20 cellular contexts compared by ENCODE assay signal in genomic region chr6:44063561-44064059, GRCh38.
DNase-seq lines count a peak whose midpoint lies in the region; ATAC-seq, FAIRE-seq and TF ChIP-seq lines count a peak whose summit lies in the region.
"Had no signal": no experiment of that assay in that cellular context is flagged by ENCODE, and none has a peak within 500 bp of the region (broad histone marks: within the 10 kb centered on the region; RNA-seq: fewer than 3 reads in every experiment).

No MANE protein-coding gene starts in this region.

- CTCF ChIA-PET in Panc1 (lab: Charles Lee) (interaction anchor here (1.4 kb wide), 1 partner anchor 21 kb away, joined by 3 read pairs; no protein-coding TSS in a partner anchor), endothelial cell of umbilical vein (lab: Charles Lee) (interaction anchor here (1.1 to 1.5 kb wide), 4 partner anchors 10 to 294 kb away, joined by 3 to 6 read pairs (median 5); partner anchors contain the start of gene VEGFA)

- H3K79me2 ChIP-seq in endothelial cell of umbilical vein (ENCODE audit: control insufficient read depth, insufficient read depth, low read length), result no peaks in the 10 kb centered on the region

- POLR2A ChIA-PET in Panc1 (lab: Charles Lee) (no interaction called here), endothelial cell of umbilical vein (lab: Charles Lee) (no interaction called here)

- H3K36me3 ChIP-seq in Panc1 (ENCODE audit: control insufficient read depth, insufficient read depth, low read length) (no peaks in the 10 kb centered on the region), endothelial cell of umbilical vein (ENCODE audit: control insufficient read depth in 2 of 2, extremely low read depth in 1 of 2, insufficient read depth in 2 of 2, low read length in 2 of 2) (no peaks in the 10 kb centered on the region), psoas muscle (ENCODE audit: insufficient read depth in 1 of 2, low read depth in 1 of 2) (no peaks in the 10 kb centered on the region)
- H3K36me3 ChIP-seq: BE2C, neutrophil, tibial artery had no signal

- TF ChIP-seq POLR2A in endothelial cell of umbilical vein (IDR thresholded peaks at IDR 0.05; ENCODE audit: low read depth, low read length), result no peak

- peak overlapping the region; percentile 94 to 100 (median 97) for H3K27ac Mint-ChIP-seq in CD14-positive monocyte
- H3K27ac Mint-ChIP-seq: activated CD8-positive, alpha-beta T cell treated with anti-CD3 and anti-CD28 coated beads for 36 hours; T-helper 2 cell treated with Interferon-gamma antibody and Interleukin-4, amounts not matched to agents 5 μg/mL and 100 μg/mL, for 36 hours; WTC11 had no signal

- H3K4me3 ChIP-seq in Panc1 (ENCODE audit: low read depth in 2 of 2, low read length in 2 of 2), result no peak overlapping the region
- H3K4me3 ChIP-seq in endothelial cell of umbilical vein (replicated peaks in 1 of 3; ENCODE audit: insufficient read depth in 1 of 3, low read depth in 1 of 3, low read length in 3 of 3), result no peak overlapping the region
- no peak overlapping the region for H3K4me3 ChIP-seq in psoas muscle
- H3K4me3 ChIP-seq: tibial artery had no signal

- BruUV-seq in Panc1 (replicated peaks; lab: Mats Ljungman, UMichigan) (no TSS peak), endothelial cell of umbilical vein (replicated peaks; lab: Mats Ljungman, UMichigan) (no TSS peak)

- no peak overlapping the region for H3K9ac ChIP-seq in endothelial cell of umbilical vein (replicated peaks; ENCODE audit: extremely low read depth, insufficient read depth, low read length)

- H3K4me1 Mint-ChIP-seq in CD14-positive monocyte, result peaks cover 73% of the 10 kb centered on the region

- H3K4me3 Mint-ChIP-seq in CD14-positive monocyte, result no peak overlapping the region
- H3K4me3 Mint-ChIP-seq: activated CD8-positive, alpha-beta T cell treated with anti-CD3 and anti-CD28 coated beads for 36 hours; T-helper 2 cell treated with Interferon-gamma antibody and Interleukin-4, amounts not matched to agents 5 μg/mL and 100 μg/mL, for 36 hours; WTC11 had no signal

- peaks cover 0 to 9% (median 0%) of the 10 kb centered on the region in 7 donors for H3K9me3 Mint-ChIP-seq in CD14-positive monocyte
- H3K9me3 Mint-ChIP-seq: activated CD8-positive, alpha-beta T cell treated with anti-CD3 and anti-CD28 coated beads for 36 hours had no signal

- ATAC-seq in Panc1, result no peak
- ATAC-seq in psoas muscle, result no peak
- ATAC-seq in sciatic nerve, result no peak
- ATAC-seq in HG02870 (IDR thresholded peaks at IDR 0.05; ENCODE audit: unreplicated experiment), result no peak
- ATAC-seq in GM21367 (IDR thresholded peaks at IDR 0.05; ENCODE audit: unreplicated experiment), result no peak

- H2AFZ ChIP-seq in endothelial cell of umbilical vein (ENCODE audit: low read depth, low read length), result no peak overlapping the region

- no peaks in the 10 kb centered on the region for H4K20me1 ChIP-seq in endothelial cell of umbilical vein (replicated peaks; ENCODE audit: control insufficient read depth, extremely low read depth, insufficient read depth, low read length)

- 88 to 95% (median 89%) methylated on average over 3 of the region's 3 CpGs for WGBS in psoas muscle, 3 donors

- in situ Hi-C loops in Panc1 (cut with HindIII; ENCODE audit: low pct_unique_long_range_greater_than_20kb, low sequenced_read_pairs), result no loop called here

- dilution Hi-C loops in endothelial cell of umbilical vein (cut with MboI; ENCODE audit: extremely low pct_ligation_motif_present, low sequenced_read_pairs), result no loop called here

- H3K4me1 ChIP-seq in Panc1 (ENCODE audit: control insufficient read depth, insufficient read depth, low read length) (peaks cover 26% of the 10 kb centered on the region), endothelial cell of umbilical vein (ENCODE audit: control insufficient read depth, extremely low read depth, insufficient read depth, low read length) (peaks cover 34% of the 10 kb centered on the region), psoas muscle (peaks cover 53% of the 10 kb centered on the region)

- no peak overlapping the region for H3K4me2 ChIP-seq in endothelial cell of umbilical vein (ENCODE audit: insufficient read depth, low read length)

- H3K9me3 ChIP-seq in Panc1 (ENCODE audit: control insufficient read depth, insufficient read depth, low read depth, low read length), result peaks cover 7% of the 10 kb centered on the region; the same call in 1 of the 2 replicates
- no peaks in the 10 kb centered on the region for H3K9me3 ChIP-seq in endothelial cell of umbilical vein (replicated peaks; ENCODE audit: control insufficient read depth, insufficient read depth, low read length)
- no peaks in the 10 kb centered on the region for H3K9me3 ChIP-seq in psoas muscle
- H3K9me3 ChIP-seq: BE2C, neutrophil, tibial artery had no signal

- intact Hi-C loops in CD14-positive monocyte (cut with micrococcal nuclease) (no loop called here), Panc1 (cut with micrococcal nuclease; ENCODE audit: unreplicated experiment) (no loop called here), endothelial cell of umbilical vein (cut with micrococcal nuclease) (no loop called here), psoas muscle (cut with DNase I) (no loop called here), sciatic nerve (cut with DNase I) (no loop called here)

- peaks cover 7 to 20% (median 15%) of the 10 kb centered on the region in 3 donors for H3K27me3 Mint-ChIP-seq in CD14-positive monocyte (ENCODE audit: low read depth in 3 of 3)

- TF ChIP-seq CTCF in CD14-positive monocyte (IDR thresholded peaks at IDR 0.05) (no peak), Panc1 (IDR thresholded peaks at IDR 0.05) (no peak), endothelial cell of umbilical vein (IDR thresholded peaks at IDR 0.05; ENCODE audit: extremely low read depth in 1 of 2, insufficient read depth in 1 of 2, low read depth in 1 of 2, low read length in 2 of 2) (no peak), psoas muscle (IDR thresholded peaks at IDR 0.05) (no peak)

- DNase-seq in CD14-positive monocyte (ENCODE audit: low spot score) (no peak), Panc1 (ENCODE audit: low read depth, low spot score) (no peak), endothelial cell of umbilical vein (ENCODE audit: low read depth, low spot score) (no peak), psoas muscle (no peak), sciatic nerve (ENCODE audit: low spot score) (no peak)
- DNase-seq: activated CD8-positive, alpha-beta T cell treated with anti-CD3 and anti-CD28 coated beads for 36 hours; activated naive CD4-positive, alpha-beta T cell treated with anti-CD3 and anti-CD28 coated beads, Interleukin-2, amount 50 U/mL, for 16 hours; activated T-cell treated with anti-CD3 and anti-CD28 coated beads, Interleukin-2, amount 50 U/mL, for 1 hour; BE2C; left colon; NCI-H1105 treated with DMSO at 0.1 percent for 48 hours; NCI-H2107; NCI-H524 treated with DMSO at 0.1 percent for 48 hours had no signal

- no peak for FAIRE-seq in endothelial cell of umbilical vein (lab: Jason Lieb, UNC)
- FAIRE-seq: HTR-8/SVneo had no signal

- H3K27ac ChIP-seq in Panc1 (ENCODE audit: low read length) (peak overlapping the region; percentile 51; the same call in 1 of the 2 replicates), endothelial cell of umbilical vein (ENCODE audit: insufficient read depth, low read depth, low read length) (peak overlapping the region; percentile 59), psoas muscle (peak overlapping the region; percentile 64)
- H3K27ac ChIP-seq: neutrophil, tibial artery had no signal

- H3K27me3 ChIP-seq in Panc1 (ENCODE audit: control insufficient read depth, insufficient read depth, low read length), result no peaks in the 10 kb centered on the region
- H3K27me3 ChIP-seq in endothelial cell of umbilical vein (ENCODE audit: control insufficient read depth in 2 of 2, insufficient read depth in 2 of 2, low read length in 2 of 2), result no peaks in the 10 kb centered on the region
- H3K27me3 ChIP-seq in psoas muscle (ENCODE audit: insufficient read depth in 3 of 3, low read length in 2 of 3), result no peaks in the 10 kb centered on the region
- H3K27me3 ChIP-seq: BE2C, tibial artery had no signal

- H3K36me3 Mint-ChIP-seq in CD14-positive monocyte, result peaks cover 4 to 8% of the 10 kb centered on the region in 2 donors

- H3K9me1 ChIP-seq in endothelial cell of umbilical vein (replicated peaks; ENCODE audit: control insufficient read depth, extremely low read depth, insufficient read depth, low read length), result no peaks in the 10 kb centered on the region

TF ChIP-seq in endothelial cell of umbilical vein, 7 proteins besides CTCF, POLR2A, EP300 and RAD21:
- TF ChIP-seq POLR2AphosphoS5 (IDR thresholded peaks at IDR 0.05; ENCODE audit: insufficient read depth, low read depth, low read length) (no peak), FOS (IDR thresholded peaks at IDR 0.05; ENCODE audit: borderline replicate concordance, insufficient read depth, low read length) (no peak), EZH2 (IDR thresholded peaks at IDR 0.05; ENCODE audit: borderline replicate concordance, low read depth, low read length, severe bottlenecking) (no peak), JUN (IDR thresholded peaks at IDR 0.05; ENCODE audit: borderline replicate concordance, insufficient read depth, insufficient read length, low read depth) (no peak), MAX (IDR thresholded peaks at IDR 0.05; ENCODE audit: insufficient read depth, insufficient read length) (no peak), MYC (IDR thresholded peaks at IDR 0.05; ENCODE audit: low read depth, low read length) (no peak), GATA2 (IDR thresholded peaks at IDR 0.05; ENCODE audit: insufficient read depth, insufficient read length, low read depth, low read length) (no peak)
